ENCODE assay signal across 21 cellular contexts in the genomic region with DNA sequence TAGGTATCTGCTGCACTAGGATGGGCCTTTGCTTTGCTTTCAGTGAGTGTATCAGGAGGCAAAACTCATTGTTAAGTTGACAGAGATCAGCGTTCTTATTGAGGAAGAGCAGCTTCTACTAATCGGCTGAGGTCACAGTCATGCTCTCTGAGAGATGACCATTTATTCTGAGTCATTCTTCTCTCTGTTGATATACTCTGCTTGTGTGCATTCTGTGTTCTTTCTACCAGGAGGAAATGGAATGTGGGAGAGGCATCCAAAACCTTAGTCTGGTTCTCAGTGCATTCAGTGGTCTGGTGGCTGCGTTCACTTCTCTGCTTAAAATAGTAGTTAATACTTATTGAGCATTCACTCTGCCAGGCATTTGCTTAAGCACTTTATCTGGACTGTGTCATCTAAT.
"Had no signal": no experiment of that assay in that cellular context is flagged by ENCODE, and none has a peak within 500 bp of the region (broad histone marks: within the 10 kb centered on the region; RNA-seq: fewer than 3 reads in every experiment).

No MANE protein-coding gene starts in this region.

- H3K4me3 ChIP-seq: body of pancreas, gastrocnemius medialis, tibial nerve, vagina had no signal

- H3K27ac ChIP-seq: body of pancreas, gastrocnemius medialis, tibial nerve, vagina had no signal

- H3K4me1 ChIP-seq: body of pancreas, gastrocnemius medialis, tibial nerve, vagina had no signal

- H3K9me3 ChIP-seq: body of pancreas, gastrocnemius medialis, tibial nerve, vagina had no signal

- ATAC-seq: activated naive CD4-positive, alpha-beta T cell treated with anti-CD3 and anti-CD28 coated beads, Interleukin-2, amount 50 U/mL, for 72 hours; activated T-cell treated with anti-CD3 and anti-CD28 coated beads, Interleukin-2, amount 50 U/mL, for 72 hours; body of pancreas; gastrocnemius medialis; left ventricle myocardium superior; natural killer cell treated with Interleukin-12 subunit alpha and Interleukin-12 subunit beta and Interleukin-15 and Interleukin-18, amount 100 ng/mL, for 72 hours had no signal

- DNase-seq: activated CD4-positive, alpha-beta memory T cell treated with anti-CD3 and anti-CD28 coated beads, Interleukin-2, amount 10 ng/mL, durations not matched to agents 7 days and 5 days; activated CD4-positive, CD25-positive, alpha-beta regulatory T cell treated with anti-CD3 and anti-CD28 coated beads, Interleukin-2, amount 50 U/mL, for 72 hours; activated CD8-positive, alpha-beta memory T cell treated with anti-CD3 and anti-CD28 coated beads, Interleukin-2, amount 50 U/mL, for 4 hours; activated gamma-delta T cell; activated T-cell treated with anti-CD3 and anti-CD28 coated beads, Interleukin-2, amount 50 U/mL, for 72 hours; caudate nucleus; erythroblast; gastrocnemius medialis; kidney; left ventricle myocardium superior; nucleus accumbens; posterior cingulate gyrus; stimulated activated CD4-positive, alpha-beta T cell treated with anti-CD3 and anti-CD28 coated beads, Interleukin-4, amount 100 ng/mL, for 24 hours; stimulated activated naive CD4-positive, alpha-beta T cell treated with Interleukin-2 at 50 U/mL for 16 hours; substantia nigra; T1000 had no signal

- H3K27me3 ChIP-seq: body of pancreas, gastrocnemius medialis, tibial nerve, vagina had no signal

- H3K36me3 ChIP-seq: gastrocnemius medialis, vagina had no signal
